8 cellular contexts compared by ENCODE assay signal in the genomic region with DNA sequence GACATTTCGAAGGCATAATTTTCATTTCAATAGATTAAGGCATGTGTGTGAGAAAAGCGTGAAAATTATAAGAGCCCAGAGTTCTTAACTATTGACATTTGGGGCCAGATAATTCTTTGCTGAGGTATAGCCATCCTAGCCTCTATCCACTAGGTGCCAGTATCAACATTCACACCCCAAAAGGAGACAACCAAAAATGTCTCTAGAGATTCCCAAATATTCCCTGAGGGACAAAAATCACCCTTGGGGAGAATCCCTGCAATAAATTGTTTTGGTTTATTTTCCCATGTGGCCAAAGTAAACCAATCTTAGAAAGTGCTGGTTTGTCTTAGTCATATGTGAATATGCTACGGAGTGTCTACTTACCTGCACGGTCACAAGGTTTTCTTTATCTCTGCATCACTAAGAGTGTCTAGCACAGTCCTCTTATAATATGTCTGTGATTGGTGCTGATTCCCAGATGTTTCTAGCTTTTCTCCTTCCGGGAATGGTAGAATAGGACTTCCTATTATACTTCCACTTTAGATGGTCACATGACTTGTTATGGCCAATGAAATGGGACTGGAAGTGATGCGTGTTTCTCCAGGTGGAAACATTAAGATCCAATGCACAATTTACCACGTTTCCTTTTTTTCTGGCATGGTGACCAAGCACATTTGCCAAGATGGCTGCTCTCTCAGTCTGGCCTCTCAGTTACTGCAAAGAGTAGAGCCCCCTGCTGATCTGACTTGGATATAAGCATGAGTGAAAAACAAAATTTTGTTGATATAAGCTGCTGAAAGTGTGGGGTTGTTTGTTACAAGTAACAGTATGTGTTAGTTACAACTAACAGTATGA. TPM values are rescaled to one million over a fixed set of nuclear protein-coding genes. Genes with fewer than 3 reads are reported as not detected.
DNase-seq lines count a peak whose midpoint lies in the region; TF ChIP-seq lines count a peak whose summit lies in the region.

No MANE protein-coding gene starts in this region.

- peak overlapping the region; percentile 23 for H3K4me2 ChIP-seq in GM23248 (ENCODE audit: unreplicated experiment)

- H3K9me3 ChIP-seq in GM23248 (ENCODE audit: low read depth) (no peaks in the 10 kb centered on the region), tibial nerve (no peaks in the 10 kb centered on the region)

- in situ Hi-C loops in GM23248 (cut with MboI): no loop called here

- H3F3A ChIP-seq in GM23248 (ENCODE audit: insufficient read depth): no peaks in the 10 kb centered on the region

- H3K27me3 ChIP-seq in GM23248 (replicated peaks; ENCODE audit: insufficient read depth): peaks cover 5% of the 10 kb centered on the region; the same call in 1 of the 2 replicates
- no peaks in the 10 kb centered on the region for H3K27me3 ChIP-seq in tibial nerve

- TF ChIP-seq POLR2A in tibial nerve (IDR thresholded peaks at IDR 0.05): no peak

- no peaks in the 10 kb centered on the region for H3K4me1 ChIP-seq in GM23248 (ENCODE audit: insufficient read depth)
- H3K4me1 ChIP-seq in tibial nerve: no peaks in the 10 kb centered on the region

- TF ChIP-seq CTCF in fibroblast of villous mesenchyme (IDR thresholded peaks at IDR 0.05; ENCODE audit: insufficient read depth, low read depth, low read length) (peak; percentile 63), tibial nerve (IDR thresholded peaks at IDR 0.05) (no peak)

- no peaks in the 10 kb centered on the region for H4K20me1 ChIP-seq in GM23248 (ENCODE audit: insufficient read depth)

- DNase-seq in SHP77 (lab: John Stamatoyannopoulos, UW) (peak; percentile 2 to 13), SHP77 treated with DMSO at 0.1 percent for 48 hours (lab: John Stamatoyannopoulos, UW) (no peak), GM23248 (peak; percentile 49), LHCN-M2 (ENCODE audit: low read depth) (peak; percentile 48), fibroblast of villous mesenchyme (ENCODE audit: low read depth) (no peak), NCI-H2227 (lab: John Stamatoyannopoulos, UW; ENCODE audit: unreplicated experiment) (no peak), tibial nerve (ENCODE audit: low spot score in 2 of 2) (no peak), anterior cingulate cortex (lab: John Stamatoyannopoulos, UW) (no peak)

- H2AFZ ChIP-seq in GM23248: peak overlapping the region; percentile 75

- H3K36me3 ChIP-seq in GM23248 (ENCODE audit: low read depth): no peaks in the 10 kb centered on the region
- H3K36me3 ChIP-seq in tibial nerve: no peaks in the 10 kb centered on the region

- H3K9ac ChIP-seq in GM23248: no peak overlapping the region

- H3K79me2 ChIP-seq in GM23248 (ENCODE audit: insufficient read depth): no peaks in the 10 kb centered on the region

- 51 to 52% methylated on average over 7 of the region's 7 CpGs for WGBS in GM23248 (ENCODE audit: low coverage in 1 of 2, low lambda C conversion rate in 2 of 2, missing lambda C conversion rate in 2 of 2), 2 experiments
- 83 to 84% methylated on average over 7 of the region's 7 CpGs for WGBS in tibial nerve, 2 donors

- no peak overlapping the region for H3K27ac ChIP-seq in GM23248
- H3K27ac ChIP-seq in tibial nerve: no peak overlapping the region

- H3K4me3 ChIP-seq in GM23248: peak overlapping the region; percentile 61
- no peak overlapping the region for H3K4me3 ChIP-seq in fibroblast of villous mesenchyme (ENCODE audit: low read depth, low read length)
- peak overlapping the region in 1 of 4 donors; percentile 16 for H3K4me3 ChIP-seq in tibial nerve

- TF ChIP-seq EP300 in tibial nerve (IDR thresholded peaks at IDR 0.05): no peak

- H3K9me2 ChIP-seq in GM23248 (ENCODE audit: insufficient read depth): no peaks in the 10 kb centered on the region

RNA-seq across cellular contexts. Expression of a gene that starts 8.0 kb away (rescaled TPM):
- 0.76 and 0.86 TPM in 2 replicates for total RNA-seq in GM23248 (2014; rRNA removed; shearing (Covaris generic))
- 0.26 and 1.1 TPM in 2 replicates for polyA plus RNA-seq in GM23248 (2016; fragmentation: Nextera tagmentation; extraction: Ambion mirVana)
- total RNA-seq in LHCN-M2 (2014; rRNA removed) (1.0 and 1.2 TPM in 2 replicates), fibroblast of villous mesenchyme (3.5 and 4.3 TPM in 2 replicates), tibial nerve (1 to 10 TPM in 1 of 4 donors, under 1 TPM in 3; under 0.01 to 4.8 (median 0.20) TPM)
- 0.18 TPM for polyA plus RNA-seq in LHCN-M2 (2012)

Comparison
In these comparisons a context has a peak if more than half of its experiments do, and no peak if none do; other contexts are left out.
1. DNase-seq: peak in SHP77 (2 of 2), GM23248 (single experiment) and LHCN-M2 (single experiment); none in SHP77 treated with DMSO at 0.1 percent for 48 hours (single experiment), fibroblast of villous mesenchyme (single experiment), NCI-H2227 (single experiment), tibial nerve (0 of 2) and anterior cingulate cortex (0 of 58).